ENCODE assay signal across 1 cellular context in genomic region chr4:169253087-169253675, GRCh38.
TF ChIP-seq lines count a peak whose summit lies in the region.

No MANE protein-coding gene starts in this region.

TF ChIP-seq in WTC11, 78 proteins besides CTCF, POLR2A, EP300 and RAD21 (continued from another document):
- TF ChIP-seq ARID4B (CRISPR knock-in tag; IDR thresholded peaks at IDR 0.05; ENCODE audit: borderline replicate concordance) (no peak), RELA (CRISPR knock-in tag; IDR thresholded peaks at IDR 0.05; ENCODE audit: borderline replicate concordance) (no peak), ZNF263 (CRISPR knock-in tag; IDR thresholded peaks at IDR 0.05; ENCODE audit: low read depth) (no peak), OVOL2 (CRISPR knock-in tag; IDR thresholded peaks at IDR 0.05; ENCODE audit: borderline replicate concordance) (no peak), IRF1 (CRISPR knock-in tag; IDR thresholded peaks at IDR 0.05) (no peak), AFF4 (CRISPR knock-in tag; IDR thresholded peaks at IDR 0.05; ENCODE audit: borderline replicate concordance) (no peak), NFATC4 (CRISPR knock-in tag; IDR thresholded peaks at IDR 0.05) (no peak), ATF2 (CRISPR knock-in tag; IDR thresholded peaks at IDR 0.05; ENCODE audit: borderline replicate concordance, low read depth) (no peak), ZNF512 (CRISPR knock-in tag; IDR thresholded peaks at IDR 0.05; ENCODE audit: borderline replicate concordance) (no peak), MXD4 (CRISPR knock-in tag; IDR thresholded peaks at IDR 0.05; ENCODE audit: borderline replicate concordance) (no peak), FOXK1 (CRISPR knock-in tag; IDR thresholded peaks at IDR 0.05) (no peak), ZNF219 (CRISPR knock-in tag; IDR thresholded peaks at IDR 0.05; ENCODE audit: borderline replicate concordance) (no peak), ZBTB43 (CRISPR knock-in tag; IDR thresholded peaks at IDR 0.05) (no peak), FOXJ3 (CRISPR knock-in tag; IDR thresholded peaks at IDR 0.05; ENCODE audit: borderline replicate concordance) (no peak), ZNF281 (CRISPR knock-in tag; IDR thresholded peaks at IDR 0.05) (no peak), IRF2 (CRISPR knock-in tag; IDR thresholded peaks at IDR 0.05; ENCODE audit: borderline replicate concordance, low read depth) (no peak)
